8 cellular contexts compared by ENCODE assay signal in the genomic region with DNA sequence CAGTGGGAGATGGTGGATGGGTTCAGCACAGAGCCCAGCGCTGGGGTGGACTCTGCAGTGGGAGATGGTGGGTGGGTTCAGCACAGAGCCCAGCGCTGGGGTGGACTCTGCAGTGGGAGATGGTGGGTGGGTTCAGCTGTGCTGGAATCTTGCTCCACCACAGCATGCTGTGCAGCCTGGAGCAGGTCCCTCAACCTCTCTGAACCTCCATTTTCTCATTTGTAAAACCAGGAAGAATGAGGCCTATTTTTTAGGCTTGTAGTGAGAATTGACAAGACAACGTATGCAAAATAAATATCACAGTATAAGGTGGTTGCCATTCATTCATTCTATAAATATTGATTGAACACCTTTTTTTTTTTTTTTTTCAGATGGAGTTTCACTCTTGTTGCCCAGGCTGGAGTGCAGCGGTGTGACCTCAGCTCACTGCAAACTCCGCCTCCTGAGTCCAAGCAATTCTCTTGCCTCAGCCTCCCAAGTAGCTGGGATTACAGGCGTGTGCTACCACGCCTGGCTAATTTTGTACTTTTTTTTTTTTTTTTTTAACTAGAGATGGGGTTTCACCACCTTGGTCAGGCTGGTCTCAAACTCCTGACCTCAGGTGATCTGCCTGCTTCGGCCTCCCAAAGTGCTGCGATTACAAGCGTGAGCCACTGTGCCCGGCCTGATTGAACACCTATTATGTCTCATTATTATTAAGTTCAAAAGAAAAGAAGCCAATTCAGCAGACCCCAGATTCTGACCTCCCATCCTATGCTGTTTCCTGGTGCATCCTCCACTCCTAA. TPM values are rescaled to one million over a fixed set of nuclear protein-coding genes. Genes with fewer than 3 reads are reported as not detected.
DNase-seq lines count a peak whose midpoint lies in the region; ATAC-seq, FAIRE-seq and TF ChIP-seq lines count a peak whose summit lies in the region.
"Not testable (repeated sequence)": the region's sequence is repeated elsewhere in the genome, so short reads cannot be mapped to it uniquely, and the experiment has no call there.

No MANE protein-coding gene starts in this region.

- H3K36me3 ChIP-seq in astrocyte (ENCODE audit: insufficient read depth, low read length); lower lobe of right lung: not testable (repeated sequence)

- intact Hi-C loops in CD4-positive, alpha-beta T cell (cut with DNase I, micrococcal nuclease), result loop anchor here in 1 of 2 experiments (5.0 kb wide), 1 partner anchor 70 kb away; the partner anchor contains the start of gene PDGFB
- intact Hi-C loops in lower lobe of right lung (cut with DNase I), result loop anchor here (10.0 kb wide), 1 partner anchor 142 kb away; the partner anchor contains the start of gene RPL3

- not testable (repeated sequence) for H3K9me3 Mint-ChIP-seq in CD4-positive, alpha-beta T cell; astrocyte (ENCODE audit: unreplicated experiment); neural crest cell; stimulated activated memory B cell treated with anti-CD40 and anti-IgM and Interleukin-4, amounts not matched to agents 10 μg/mL and 1 μg/mL and 100 μg/mL, for 72 hours

- peaks cover 49% of the 10 kb centered on the region for H3K4me1 Mint-ChIP-seq in CD4-positive, alpha-beta T cell (ENCODE audit: low read depth)
- H3K4me1 Mint-ChIP-seq in T-helper 17 cell, result peaks cover 45% of the 10 kb centered on the region
- peaks cover 37% of the 10 kb centered on the region for H3K4me1 Mint-ChIP-seq in astrocyte (ENCODE audit: low read depth, unreplicated experiment)
- peaks cover 47% of the 10 kb centered on the region for H3K4me1 Mint-ChIP-seq in neural crest cell
- peaks cover 55% of the 10 kb centered on the region for H3K4me1 Mint-ChIP-seq in stimulated activated memory B cell treated with anti-CD40 and anti-IgM and Interleukin-4, amounts not matched to agents 10 μg/mL and 1 μg/mL and 100 μg/mL, for 72 hours

- not testable (repeated sequence) for H3K27me3 ChIP-seq in CD4-positive, alpha-beta T cell (ENCODE audit: control insufficient read depth, insufficient read depth, low read length); astrocyte (ENCODE audit: insufficient read depth, low read length); lower lobe of right lung (ENCODE audit: low read depth)

- H3K4me1 ChIP-seq in astrocyte (ENCODE audit: insufficient read depth, low read length) (peaks cover 49% of the 10 kb centered on the region), lower lobe of right lung (peaks cover 62% of the 10 kb centered on the region)

- H4K20me1 ChIP-seq in astrocyte (ENCODE audit: insufficient read depth, low read length), result not testable (repeated sequence)

- H3K4me3 ChIP-seq in astrocyte (ENCODE audit: insufficient read depth, low read depth, low read length); lower lobe of right lung: not testable (repeated sequence)

- not testable (repeated sequence) for H3K9ac ChIP-seq in astrocyte (ENCODE audit: low read length)

- not testable (repeated sequence) for H3K4me3 Mint-ChIP-seq in CD4-positive, alpha-beta T cell; astrocyte (ENCODE audit: unreplicated experiment); neural crest cell; stimulated activated memory B cell treated with anti-CD40 and anti-IgM and Interleukin-4, amounts not matched to agents 10 μg/mL and 1 μg/mL and 100 μg/mL, for 72 hours
- H3K4me3 Mint-ChIP-seq in T-helper 17 cell, result peak overlapping the region; percentile 71

- H3K36me3 Mint-ChIP-seq in CD4-positive, alpha-beta T cell (ENCODE audit: low read depth); T-helper 17 cell (ENCODE audit: low read depth); astrocyte (ENCODE audit: low read depth, unreplicated experiment); neural crest cell (ENCODE audit: low read depth); stimulated activated memory B cell treated with anti-CD40 and anti-IgM and Interleukin-4, amounts not matched to agents 10 μg/mL and 1 μg/mL and 100 μg/mL, for 72 hours: not testable (repeated sequence)

- FAIRE-seq in astrocyte (lab: Jason Lieb, UNC), result not testable (repeated sequence)

- H3K27ac Mint-ChIP-seq in CD4-positive, alpha-beta T cell, result peak overlapping the region; percentile 97
- H3K27ac Mint-ChIP-seq in T-helper 17 cell (peak overlapping the region; percentile 96), astrocyte (ENCODE audit: unreplicated experiment) (peak overlapping the region; percentile 99), neural crest cell (ENCODE audit: unreplicated experiment) (peak overlapping the region; percentile 35)
- H3K27ac Mint-ChIP-seq in stimulated activated memory B cell treated with anti-CD40 and anti-IgM and Interleukin-4, amounts not matched to agents 10 μg/mL and 1 μg/mL and 100 μg/mL, for 72 hours, result peak overlapping the region; percentile 93

- H3K27ac ChIP-seq in CD4-positive, alpha-beta T cell (ENCODE audit: low read depth, low read length), result peak overlapping the region; percentile 74
- not testable (repeated sequence) for H3K27ac ChIP-seq in astrocyte (ENCODE audit: low read depth, low read length)
- H3K27ac ChIP-seq in lower lobe of right lung, result peak overlapping the region; percentile 86

- not testable (repeated sequence) for H2AFZ ChIP-seq in astrocyte (ENCODE audit: low read depth, low read length)

- not testable (repeated sequence) for H3K9me3 ChIP-seq in CD4-positive, alpha-beta T cell (ENCODE audit: control insufficient read depth, low read length); T-helper 17 cell (ENCODE audit: control insufficient read depth, low read length, poor library complexity, severe bottlenecking); astrocyte (ENCODE audit: insufficient read depth, low read depth, low read length); lower lobe of right lung

- H3K27me3 Mint-ChIP-seq in CD4-positive, alpha-beta T cell; T-helper 17 cell; astrocyte (ENCODE audit: low read depth, unreplicated experiment); neural crest cell (ENCODE audit: low read depth): not testable (repeated sequence)
- peaks cover 18% of the 10 kb centered on the region for H3K27me3 Mint-ChIP-seq in stimulated activated memory B cell treated with anti-CD40 and anti-IgM and Interleukin-4, amounts not matched to agents 10 μg/mL and 1 μg/mL and 100 μg/mL, for 72 hours

- DNase-seq in CD4-positive, alpha-beta T cell; T-helper 17 cell; astrocyte (ENCODE audit: low read depth); lower lobe of right lung; neural crest cell (ENCODE audit: low read depth, low spot score): not testable (repeated sequence)
- DNase-seq in HK-2 (ENCODE audit: unreplicated experiment) (peak; percentile 38), glomerular visceral epithelial cell (ENCODE audit: extremely low spot score) (peak; percentile 39)

- POLR2A ChIA-PET in CD4-positive, alpha-beta T cell (lab: Charles Lee), result interaction anchor here (2.9 to 9.2 kb wide), 3 partner anchors 69 to 145 kb away, joined by 24 to 163 read pairs (median 29); partner anchors contain the start of gene RPL3

- ATAC-seq in CD4-positive, alpha-beta T cell (ENCODE audit: poor library complexity); T-helper 17 cell; lower lobe of right lung; stimulated activated memory B cell treated with anti-CD40 and anti-IgM and Interleukin-4, amounts not matched to agents 10 μg/mL and 1 μg/mL and 100 μg/mL, for 72 hours: not testable (repeated sequence)

- H3K79me2 ChIP-seq in astrocyte (ENCODE audit: insufficient read depth, low read length), result not testable (repeated sequence)

- CTCF ChIA-PET in CD4-positive, alpha-beta T cell (lab: Charles Lee), result interaction anchor here (4.6 kb wide), 1 partner anchor 145 kb away, joined by 43 read pairs; the partner anchor contains the start of gene RPL3

- not testable (repeated sequence) for TF ChIP-seq CTCF in CD4-positive, alpha-beta T cell (IDR thresholded peaks at IDR 0.05); astrocyte (IDR thresholded peaks at IDR 0.05; ENCODE audit: insufficient read depth, low read depth, low read length); lower lobe of right lung (IDR thresholded peaks at IDR 0.05); neural crest cell (conservative IDR thresholded peaks at IDR 0.05)

- H3K4me2 ChIP-seq in astrocyte (ENCODE audit: low read length), result not testable (repeated sequence)

RNA-seq across cellular contexts. Expression of gene CBX7, which starts 20.0 kb away (rescaled TPM):
- 10 to 100 TPM; 48.6 to 49.1 TPM for total RNA-seq in CD4-positive, alpha-beta T cell
- total RNA-seq in T-helper 17 cell (10 to 100 TPM; 73.9 to 87.9 TPM), astrocyte (1.2 and 1.4 TPM in 2 replicates), lower lobe of right lung (51.1 TPM), neural crest cell (2.3 and 2.4 TPM in 2 replicates)

Comparison
In these comparisons a context has a peak if more than half of its experiments do, and no peak if none do; other contexts are left out.
1. H3K27ac Mint-ChIP-seq: peak in every context shown above with its lines; median percentile 99 in astrocyte; 97 in CD4-positive, alpha-beta T cell; 96 in T-helper 17 cell; 93 in stimulated activated memory B cell treated with anti-CD40 and anti-IgM and Interleukin-4, amounts not matched to agents 10 μg/mL and 1 μg/mL and 100 μg/mL, for 72 hours; 35 in neural crest cell.
2. RNA of gene CBX7, which starts 20.0 kb away (total RNA-seq): 73.9 to 87.9 TPM in T-helper 17 cell, 51.1 TPM in lower lobe of right lung (single experiment) and 48.6 to 49.1 TPM in CD4-positive, alpha-beta T cell; 2.3 to 2.4 TPM in neural crest cell and 1.2 to 1.4 TPM in astrocyte; every median in the first group is over 10 times any median in the second.